ENCODE assay signal across 19 cellular contexts in the genomic region with DNA sequence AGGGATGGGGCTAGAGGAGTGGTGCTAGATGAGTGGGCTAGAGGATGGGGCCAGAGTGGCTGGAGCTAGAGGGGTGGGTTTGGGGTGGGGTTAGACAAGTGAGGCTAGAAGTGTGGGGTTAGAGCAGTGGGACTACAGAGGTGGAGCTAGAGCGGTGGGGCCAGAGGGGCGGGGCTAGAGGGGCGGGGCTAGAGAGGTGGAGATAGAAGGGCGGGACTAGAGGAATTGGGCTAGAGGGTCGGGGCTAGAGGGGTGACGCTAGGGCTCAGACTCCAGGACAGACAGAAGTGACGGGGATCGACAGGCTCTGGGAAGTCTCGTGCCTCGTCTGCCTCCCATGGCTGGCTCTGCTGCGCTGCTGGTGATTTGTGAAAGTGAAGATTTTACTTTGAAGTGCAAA.
"Had no signal": no experiment of that assay in that cellular context is flagged by ENCODE, and none has a peak within 500 bp of the region (broad histone marks: within the 10 kb centered on the region; RNA-seq: fewer than 3 reads in every experiment).

No MANE protein-coding gene starts in this region.

- H3K79me2 ChIP-seq: parathyroid adenoma had no signal

- H3K9me3 ChIP-seq: colonic mucosa, psoas muscle, right lobe of liver, spleen, testis, tibial nerve, upper lobe of right lung, vagina had no signal

- DNase-seq: colonic mucosa; dermis blood vessel endothelial cell; naive thymus-derived CD8-positive, alpha-beta T cell; nucleus accumbens; psoas muscle; retina; right lobe of liver; spleen; stimulated activated CD4-positive, alpha-beta T cell treated with anti-CD3 and anti-CD28 coated beads, Interleukin-15, amount 100 ng/mL, for 24 hours; stimulated activated CD4-positive, alpha-beta T cell treated with anti-CD3 and anti-CD28 coated beads, Interleukin-1b, Interleukin-23, amount 100 ng/mL, for 48 hours; stimulated activated CD4-positive, alpha-beta T cell treated with anti-CD3 and anti-CD28 coated beads, Interleukin-4, amount 100 ng/mL, for 24 hours; stimulated activated naive B cell treated with anti-CD40 and anti-IgM and Interleukin-4, amounts not matched to agents 10 μg/mL and 1 μg/mL and 100 μg/mL, for 72 hours; stimulated activated naive CD8-positive, alpha-beta T cell treated with anti-CD3 and anti-CD28 coated beads, Interleukin-15, amount 100 ng/mL, for 72 hours; testis; upper lobe of right lung had no signal

- H3K4me3 Mint-ChIP-seq: naive thymus-derived CD8-positive, alpha-beta T cell; neural crest cell; stimulated activated naive B cell treated with anti-CD40 and anti-IgM and Interleukin-4, amounts not matched to agents 10 μg/mL and 1 μg/mL and 100 μg/mL, for 72 hours; stimulated activated naive CD8-positive, alpha-beta T cell treated with anti-CD3 and anti-CD28 coated beads, Interleukin-15, amount 100 ng/mL, for 72 hours had no signal

- H3K4me1 ChIP-seq: colonic mucosa, parathyroid adenoma, psoas muscle, testis had no signal

- H2AFZ ChIP-seq: parathyroid adenoma had no signal

- H3K36me3 ChIP-seq: colonic mucosa, right lobe of liver, spleen, tibial nerve, upper lobe of right lung, vagina had no signal

- H3K4me3 ChIP-seq: colonic mucosa, psoas muscle, right lobe of liver, spleen, testis, tibial nerve, upper lobe of right lung, vagina had no signal

- H3K9me3 Mint-ChIP-seq: neural crest cell had no signal

- H3K9ac ChIP-seq: parathyroid adenoma had no signal

- H3K36me3 Mint-ChIP-seq: naive thymus-derived CD8-positive, alpha-beta T cell had no signal

- H3K27ac Mint-ChIP-seq: naive thymus-derived CD8-positive, alpha-beta T cell; stimulated activated naive B cell treated with anti-CD40 and anti-IgM and Interleukin-4, amounts not matched to agents 10 μg/mL and 1 μg/mL and 100 μg/mL, for 72 hours; stimulated activated naive CD8-positive, alpha-beta T cell treated with anti-CD3 and anti-CD28 coated beads, Interleukin-15, amount 100 ng/mL, for 72 hours had no signal

- H3K27me3 ChIP-seq: colonic mucosa, right lobe of liver, testis, upper lobe of right lung, vagina had no signal

- ATAC-seq: naive thymus-derived CD8-positive, alpha-beta T cell; psoas muscle; stimulated activated naive B cell treated with anti-CD40 and anti-IgM and Interleukin-4, amounts not matched to agents 10 μg/mL and 1 μg/mL and 100 μg/mL, for 72 hours; stimulated activated naive CD8-positive, alpha-beta T cell treated with anti-CD3 and anti-CD28 coated beads, Interleukin-15, amount 100 ng/mL, for 72 hours; upper lobe of right lung had no signal

- H3K27ac ChIP-seq: colonic mucosa, parathyroid adenoma, psoas muscle, right lobe of liver, spleen, testis, tibial nerve, upper lobe of right lung, vagina had no signal
